18 cellular contexts compared by ENCODE assay signal in genomic region chr5:6424700-6425099, GRCh38. TPM values are rescaled to one million over a fixed set of nuclear protein-coding genes. Genes with fewer than 3 reads are reported as not detected.
"Had no signal": no experiment of that assay in that cellular context is flagged by ENCODE, and none has a peak within 500 bp of the region (broad histone marks: within the 10 kb centered on the region; RNA-seq: fewer than 3 reads in every experiment).

No MANE protein-coding gene starts in this region.

- H3K4me2 ChIP-seq: KMS-11, SK-N-SH had no signal

- H3K27ac ChIP-seq: KMS-11, RWPE1 had no signal

- H3K9ac ChIP-seq: KMS-11, SK-N-SH had no signal

- DNase-seq: IMR-90; Kasumi-1; MV-4-11; NCI-H1048; NCI-H1436 treated with DMSO at 0.1 percent for 48 hours; NCI-H1694; NCI-H2171 treated with DMSO at 0.1 percent for 48 hours; NCI-H446 treated with DMSO at 0.1 percent for 48 hours; NCI-H82; NK-92 treated with Interleukin-12 subunit alpha and Interleukin-12 subunit beta, amount 100 ng/mL, for 24 hours; SK-N-SH had no signal

- FAIRE-seq: HepG2 had no signal

- ATAC-seq: HepG2, Panc1, PC-3 had no signal

- H3K9me3 ChIP-seq: SK-N-SH had no signal

RNA-seq across cellular contexts. Expression of gene UBE2QL1, which starts 24.0 kb away (rescaled TPM):
- total RNA-seq: HepG2, HT1080, IMR-90, OCI-LY7 had no signal
- polyA plus RNA-seq: HepG2, IMR-90 had no signal
